In the genomic region with DNA sequence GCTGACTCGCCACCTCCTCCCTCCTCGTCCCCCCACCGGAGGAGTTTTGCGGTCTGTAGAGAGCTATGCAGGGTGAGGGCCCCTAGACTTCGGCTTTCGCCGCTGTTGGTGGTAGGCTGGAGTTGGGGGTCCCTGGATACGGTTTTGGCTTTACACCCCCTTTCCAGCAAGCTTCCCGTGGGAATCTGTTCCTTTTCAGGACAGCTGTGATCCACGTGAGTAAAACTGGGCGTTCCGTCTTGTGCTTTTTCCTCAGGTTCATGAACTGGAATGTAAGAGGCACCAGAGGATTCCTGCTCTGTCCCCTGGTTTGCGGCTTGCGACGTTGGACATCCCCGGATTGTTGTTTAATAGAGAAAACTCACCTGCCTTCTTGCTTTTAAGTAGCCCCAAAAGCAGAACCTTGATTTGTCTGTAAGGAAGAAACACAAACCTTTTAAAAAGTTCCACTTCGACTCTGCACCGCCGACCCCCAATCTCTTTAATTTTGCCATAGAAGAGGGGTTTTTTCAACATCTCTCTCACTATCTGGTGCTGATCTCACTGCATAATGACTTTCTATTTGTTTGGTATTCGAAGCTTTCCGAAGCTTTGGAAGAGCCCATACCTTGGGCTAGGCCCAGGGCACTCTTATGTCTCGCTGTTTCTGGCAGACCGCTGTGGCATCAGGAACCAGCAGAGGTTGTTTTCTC, we compare ENCODE assay signal across 8 cellular contexts. TPM values are rescaled to one million over a fixed set of nuclear protein-coding genes. Genes with fewer than 3 reads are reported as not detected.
DNase-seq lines count a peak whose midpoint lies in the region; ATAC-seq and TF ChIP-seq lines count a peak whose summit lies in the region.

No MANE protein-coding gene starts in this region.

- H3K36me3 ChIP-seq in left ventricle myocardium inferior (peaks cover 8% of the 10 kb centered on the region), rectal smooth muscle tissue (ENCODE audit: control insufficient read depth, insufficient read depth, low read length) (peaks cover 2% of the 10 kb centered on the region)

- H3K4me3 Mint-ChIP-seq in activated naive CD4-positive, alpha-beta T cell treated with anti-CD3 and anti-CD28 coated beads, Interleukin-2, amount 10 ng/mL, durations not matched to agents 7 days and 5 days = peak overlapping the region; percentile 98
- peak overlapping the region; percentile 91 to 100 (median 98) for H3K4me3 Mint-ChIP-seq in IgD-negative memory B cell
- H3K4me3 Mint-ChIP-seq in activated naive CD4-positive, alpha-beta T cell treated with anti-CD3 and anti-CD28 coated beads, Interleukin-2, amount 50 U/mL, for 24 hours = peak overlapping the region; percentile 97

- peaks cover 33% of the 10 kb centered on the region for H3K36me3 Mint-ChIP-seq in activated naive CD4-positive, alpha-beta T cell treated with anti-CD3 and anti-CD28 coated beads, Interleukin-2, amount 10 ng/mL, durations not matched to agents 7 days and 5 days
- H3K36me3 Mint-ChIP-seq in IgD-negative memory B cell = peaks cover 4% of the 10 kb centered on the region
- H3K36me3 Mint-ChIP-seq in activated naive CD4-positive, alpha-beta T cell treated with anti-CD3 and anti-CD28 coated beads, Interleukin-2, amount 50 U/mL, for 24 hours = peaks cover 10% of the 10 kb centered on the region

- CTCF ChIA-PET in activated naive CD4-positive, alpha-beta T cell treated with anti-CD3 and anti-CD28 coated beads, Interleukin-2, amount 10 ng/mL, durations not matched to agents 7 days and 5 days (lab: Charles Lee) = interaction anchor here (1.1 to 1.6 kb wide), 5 partner anchors 11 to 293 kb away, joined by 3 to 5 read pairs (median 4); partner anchors contain the start of gene PSMA6

- no peaks in the 10 kb centered on the region for H3K27me3 Mint-ChIP-seq in activated naive CD4-positive, alpha-beta T cell treated with anti-CD3 and anti-CD28 coated beads, Interleukin-2, amount 10 ng/mL, durations not matched to agents 7 days and 5 days
- no peaks in the 10 kb centered on the region for H3K27me3 Mint-ChIP-seq in IgD-negative memory B cell
- H3K27me3 Mint-ChIP-seq in activated naive CD4-positive, alpha-beta T cell treated with anti-CD3 and anti-CD28 coated beads, Interleukin-2, amount 50 U/mL, for 24 hours = no peaks in the 10 kb centered on the region

- H3K4me1 ChIP-seq in left ventricle myocardium inferior (peaks cover 47% of the 10 kb centered on the region), rectal smooth muscle tissue (ENCODE audit: control insufficient read depth, insufficient read depth, low read length) (peaks cover 8% of the 10 kb centered on the region)

- H3K27me3 ChIP-seq in left ventricle myocardium inferior (ENCODE audit: low read depth) (no peaks in the 10 kb centered on the region), rectal smooth muscle tissue (ENCODE audit: control insufficient read depth, insufficient read depth, low read length) (no peaks in the 10 kb centered on the region)

- H3K9ac ChIP-seq in rectal smooth muscle tissue (ENCODE audit: low read length) = peak overlapping the region; percentile 98

- TF ChIP-seq CTCF in left ventricle myocardium inferior (IDR thresholded peaks at IDR 0.05; ENCODE audit: borderline replicate concordance) = no peak

- peak overlapping the region; percentile 100 for H3K27ac Mint-ChIP-seq in activated naive CD4-positive, alpha-beta T cell treated with anti-CD3 and anti-CD28 coated beads, Interleukin-2, amount 10 ng/mL, durations not matched to agents 7 days and 5 days
- peak overlapping the region; percentile 96 to 100 (median 100) for H3K27ac Mint-ChIP-seq in IgD-negative memory B cell
- H3K27ac Mint-ChIP-seq in activated naive CD4-positive, alpha-beta T cell treated with anti-CD3 and anti-CD28 coated beads, Interleukin-2, amount 50 U/mL, for 24 hours = peak overlapping the region; percentile 100

- H3K27ac ChIP-seq in left ventricle myocardium inferior (replicated peaks) (peak overlapping the region; percentile 96), rectal smooth muscle tissue (ENCODE audit: low read depth, low read length) (peak overlapping the region; percentile 98)

- H3K9me3 ChIP-seq in left ventricle myocardium inferior (replicated peaks) = no peaks in the 10 kb centered on the region

- H3K4me3 ChIP-seq in left ventricle myocardium inferior (peak overlapping the region; percentile 77), rectal smooth muscle tissue (ENCODE audit: low read length) (peak overlapping the region; percentile 98)

- ATAC-seq in GM21786 (IDR thresholded peaks at IDR 0.05; ENCODE audit: unreplicated experiment) (no peak), GM19395 (IDR thresholded peaks at IDR 0.05; ENCODE audit: unreplicated experiment) (no peak)

- H3K4me1 Mint-ChIP-seq in activated naive CD4-positive, alpha-beta T cell treated with anti-CD3 and anti-CD28 coated beads, Interleukin-2, amount 10 ng/mL, durations not matched to agents 7 days and 5 days = peaks cover 64% of the 10 kb centered on the region
- peaks cover 27 to 39% (median 29%) of the 10 kb centered on the region in 3 donors for H3K4me1 Mint-ChIP-seq in IgD-negative memory B cell
- H3K4me1 Mint-ChIP-seq in activated naive CD4-positive, alpha-beta T cell treated with anti-CD3 and anti-CD28 coated beads, Interleukin-2, amount 50 U/mL, for 24 hours = peaks cover 68% of the 10 kb centered on the region

- no peaks in the 10 kb centered on the region for H3K9me3 Mint-ChIP-seq in activated naive CD4-positive, alpha-beta T cell treated with anti-CD3 and anti-CD28 coated beads, Interleukin-2, amount 10 ng/mL, durations not matched to agents 7 days and 5 days
- no peaks in the 10 kb centered on the region for H3K9me3 Mint-ChIP-seq in IgD-negative memory B cell
- H3K9me3 Mint-ChIP-seq in activated naive CD4-positive, alpha-beta T cell treated with anti-CD3 and anti-CD28 coated beads, Interleukin-2, amount 50 U/mL, for 24 hours = no peaks in the 10 kb centered on the region

- DNase-seq in activated naive CD4-positive, alpha-beta T cell treated with anti-CD3 and anti-CD28 coated beads, Interleukin-2, amount 10 ng/mL, durations not matched to agents 7 days and 5 days = no peak
- no peak for DNase-seq in activated naive CD4-positive, alpha-beta T cell treated with Interleukin-2 at 50 U/mL for 16 hours
- DNase-seq in left ventricle myocardium inferior = no peak

- intact Hi-C loops in left ventricle myocardium inferior (cut with micrococcal nuclease) = no loop called here

RNA-seq across cellular contexts. Expression of gene PRORP, which starts 0.5 kb away (rescaled TPM):
- polyA plus RNA-seq in IgD-negative memory B cell = 31.5 TPM
- 23.6 TPM for total RNA-seq in left ventricle myocardium inferior

RNA-seq across cellular contexts. Expression of gene PPP2R3C, which starts 1.1 kb away (rescaled TPM):
- polyA plus RNA-seq in IgD-negative memory B cell = 47.1 TPM
- 26.5 TPM for total RNA-seq in left ventricle myocardium inferior
